Comparison of ENCODE assay signal across 12 cellular contexts in genomic region chr2:134198006-134198634, GRCh38. TPM values are rescaled to one million over a fixed set of nuclear protein-coding genes. Genes with fewer than 3 reads are reported as not detected.
DNase-seq lines count a peak whose midpoint lies in the region; ATAC-seq and TF ChIP-seq lines count a peak whose summit lies in the region.
"Had no signal": no experiment of that assay in that cellular context is flagged by ENCODE, and none has a peak within 500 bp of the region (broad histone marks: within the 10 kb centered on the region; RNA-seq: fewer than 3 reads in every experiment).

No MANE protein-coding gene starts in this region.

- CTCF ChIA-PET in activated CD4-positive, alpha-beta memory T cell treated with anti-CD3 and anti-CD28 coated beads, Interleukin-2, amount 10 ng/mL, durations not matched to agents 7 days and 5 days (lab: Charles Lee), result interaction anchor here (0.8 to 3.5 kb wide), 12 partner anchors 8 to 253 kb away, joined by 3 to 22 read pairs (median 4); no protein-coding TSS in a partner anchor

- no peaks in the 10 kb centered on the region for H3K36me3 ChIP-seq in neutrophil
- H3K36me3 ChIP-seq: adrenal gland, colonic mucosa, tibial nerve had no signal

- peaks cover 5 to 24% of the 10 kb centered on the region in 2 experiments for H3K4me1 ChIP-seq in neutrophil (ENCODE audit: control insufficient read depth in 1 of 2, insufficient read depth in 1 of 2, low read depth in 1 of 2, low read length in 1 of 2)
- H3K4me1 ChIP-seq: colonic mucosa had no signal

- no peaks in the 10 kb centered on the region for H3K9me3 Mint-ChIP-seq in activated CD4-positive, alpha-beta memory T cell treated with anti-CD3 and anti-CD28 coated beads, Interleukin-2, amount 10 ng/mL, durations not matched to agents 7 days and 5 days

- TF ChIP-seq CTCF in GM20000 (IDR thresholded peaks at IDR 0.05; ENCODE audit: extremely low read depth, missing control alignments) (no peak), neutrophil (IDR thresholded peaks at IDR 0.05) (no peak)

- peak overlapping the region; percentile 19 for H3K27ac Mint-ChIP-seq in activated CD4-positive, alpha-beta memory T cell treated with anti-CD3 and anti-CD28 coated beads, Interleukin-2, amount 10 ng/mL, durations not matched to agents 7 days and 5 days

- POLR2A ChIA-PET in activated CD4-positive, alpha-beta memory T cell treated with anti-CD3 and anti-CD28 coated beads, Interleukin-2, amount 10 ng/mL, durations not matched to agents 7 days and 5 days (lab: Charles Lee), result interaction anchor here (0.9 to 1.6 kb wide), 4 partner anchors 9 to 80 kb away, joined by 3 to 5 read pairs (median 4); no protein-coding TSS in a partner anchor

- ATAC-seq in activated CD4-positive, CD25-positive, alpha-beta regulatory T cell treated with anti-CD3 and anti-CD28 coated beads, Interleukin-2, amount 50 U/mL, for 24 hours, result peak; percentile 48 to 50
- no peak for ATAC-seq in GM21619 (IDR thresholded peaks at IDR 0.05; ENCODE audit: unreplicated experiment)

- H3K27me3 ChIP-seq in neutrophil, result no peaks in the 10 kb centered on the region
- H3K27me3 ChIP-seq: adrenal gland, colonic mucosa, tibial nerve had no signal

- no peaks in the 10 kb centered on the region for H3K27me3 Mint-ChIP-seq in activated CD4-positive, alpha-beta memory T cell treated with anti-CD3 and anti-CD28 coated beads, Interleukin-2, amount 10 ng/mL, durations not matched to agents 7 days and 5 days

- H3K9me3 ChIP-seq in neutrophil, result no peaks in the 10 kb centered on the region
- H3K9me3 ChIP-seq: adrenal gland, colonic mucosa, tibial nerve had no signal

- DNase-seq in activated CD4-positive, CD25-positive, alpha-beta regulatory T cell (lab: John Stamatoyannopoulos, UW), result no peak
- DNase-seq in GM20000 (ENCODE audit: low spot score) (peak; percentile 30), Ammon's horn (ENCODE audit: low spot score) (no peak), activated gamma-delta T cell (lab: John Stamatoyannopoulos, UW) (no peak)
- DNase-seq in activated CD4-positive, alpha-beta memory T cell treated with anti-CD3 and anti-CD28 coated beads, Interleukin-2, amount 10 ng/mL, durations not matched to agents 7 days and 5 days, result no peak
- DNase-seq: adrenal gland, colonic mucosa, DMS53 had no signal

- H3K4me1 Mint-ChIP-seq in activated CD4-positive, alpha-beta memory T cell treated with anti-CD3 and anti-CD28 coated beads, Interleukin-2, amount 10 ng/mL, durations not matched to agents 7 days and 5 days, result peaks cover 40% of the 10 kb centered on the region

- no peaks in the 10 kb centered on the region for H3K36me3 Mint-ChIP-seq in activated CD4-positive, alpha-beta memory T cell treated with anti-CD3 and anti-CD28 coated beads, Interleukin-2, amount 10 ng/mL, durations not matched to agents 7 days and 5 days (ENCODE audit: low read depth)

- no peak overlapping the region for H3K4me3 ChIP-seq in neutrophil (ENCODE audit: low read depth in 1 of 2, low read length in 1 of 2)
- H3K4me3 ChIP-seq: adrenal gland, colonic mucosa, tibial nerve had no signal

- H3K4me3 Mint-ChIP-seq in activated CD4-positive, alpha-beta memory T cell treated with anti-CD3 and anti-CD28 coated beads, Interleukin-2, amount 10 ng/mL, durations not matched to agents 7 days and 5 days, result no peak overlapping the region

- peak overlapping the region; percentile 24 for H3K27ac ChIP-seq in neutrophil
- H3K27ac ChIP-seq: adrenal gland, colonic mucosa, tibial nerve had no signal

RNA-seq across cellular contexts. Expression of gene MGAT5, which starts 55.8 kb away (rescaled TPM):
- total RNA-seq in activated CD4-positive, alpha-beta memory T cell treated with anti-CD3 and anti-CD28 coated beads, Interleukin-2, amount 10 ng/mL, durations not matched to agents 7 days and 5 days, result 10 to 100 TPM; 44.5 to 44.9 TPM
